ENCODE assay signal across 28 cellular contexts in the genomic region with DNA sequence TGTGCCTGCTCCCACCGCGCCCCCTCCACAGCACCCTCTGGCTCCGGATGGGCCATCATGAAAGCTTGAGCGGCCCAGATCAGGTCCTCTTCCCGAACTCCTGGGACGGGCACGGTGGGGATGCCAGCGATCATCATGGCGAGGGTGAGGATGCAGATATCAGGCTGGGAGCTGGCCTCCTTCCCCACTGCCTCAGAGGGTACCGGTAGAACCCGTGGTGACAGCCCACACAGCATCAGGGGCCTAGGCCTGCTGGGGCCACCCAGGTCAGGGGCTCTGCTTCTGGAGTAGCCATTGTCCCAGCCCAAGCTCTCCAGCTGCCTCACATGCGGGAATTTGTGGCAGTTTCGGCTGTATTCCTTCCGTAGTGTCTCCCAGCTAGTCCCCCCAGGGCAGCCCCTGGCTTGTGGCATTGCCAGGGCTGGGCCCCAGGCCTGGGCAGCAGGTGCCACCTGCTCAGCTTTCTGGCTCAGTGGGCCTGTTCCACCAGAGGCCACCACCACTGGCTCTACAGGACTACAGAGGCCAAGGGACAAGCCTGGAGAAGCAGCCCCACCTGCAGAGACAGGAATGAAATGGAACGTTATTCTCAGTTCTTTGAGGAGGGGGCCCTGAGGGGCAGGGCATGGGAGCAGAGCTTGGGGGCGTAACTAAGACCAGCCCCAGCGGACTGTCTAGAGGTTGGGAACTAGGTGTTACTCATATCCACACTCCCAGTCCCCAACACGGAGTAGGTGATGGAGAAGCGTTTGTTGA. TPM values are rescaled to one million over a fixed set of nuclear protein-coding genes. Genes with fewer than 3 reads are reported as not detected.
DNase-seq lines count a peak whose midpoint lies in the region; ATAC-seq and FAIRE-seq lines count a peak whose summit lies in the region.
"Had no signal": no experiment of that assay in that cellular context is flagged by ENCODE, and none has a peak within 500 bp of the region (broad histone marks: within the 10 kb centered on the region; RNA-seq: fewer than 3 reads in every experiment).

No MANE protein-coding gene starts in this region.

- no peak overlapping the region for H3K23ac ChIP-seq in mesenchymal stem cell (ENCODE audit: low read length in 2 of 2)

- no peak overlapping the region for H3K4me2 ChIP-seq in mesenchymal stem cell (ENCODE audit: low read length, poor library complexity, severe bottlenecking)

- H3K4ac ChIP-seq in mesenchymal stem cell (ENCODE audit: low read depth in 1 of 2, low read length in 2 of 2): no peak overlapping the region

- no peak overlapping the region for H4K8ac ChIP-seq in mesenchymal stem cell (ENCODE audit: low read length)

- WGBS in mesenchymal stem cell: 98% methylated on average over 17 of the region's 19 CpGs

- H4K91ac ChIP-seq in mesenchymal stem cell (ENCODE audit: low read length): no peak overlapping the region

- no peak for FAIRE-seq in HTR-8/SVneo (lab: Jason Lieb, UNC)
- FAIRE-seq: GM19239 had no signal

- H3K36me3 ChIP-seq in mesenchymal stem cell (ENCODE audit: control insufficient read depth in 1 of 2, insufficient read depth in 2 of 2, low read depth in 1 of 2, low read length in 2 of 2): peaks cover 35 to 51% of the 10 kb centered on the region in 2 experiments

- no peak overlapping the region for H2BK12ac ChIP-seq in mesenchymal stem cell (ENCODE audit: low read length in 2 of 2)

- H3K4me3 Mint-ChIP-seq in activated CD4-positive, alpha-beta T cell treated with anti-CD3 and anti-CD28 coated beads, Interleukin-2, amount 10 ng/mL, durations not matched to agents 24 days and 14 days: no peak overlapping the region
- no peak overlapping the region for H3K4me3 Mint-ChIP-seq in stimulated activated naive CD8-positive, alpha-beta T cell treated with anti-CD3 and anti-CD28 coated beads, Interleukin-15, Interleukin-2, amounts not matched to agents 100 ng/mL and 50 ng/mL, for 24 hours
- H3K4me3 Mint-ChIP-seq in stimulated activated naive CD8-positive, alpha-beta T cell treated with anti-CD3 and anti-CD28 coated beads, Interleukin-15, amount 100 ng/mL, for 72 hours: no peak overlapping the region
- H3K4me3 Mint-ChIP-seq: CD14-positive monocyte, H9 had no signal

- H2BK120ac ChIP-seq in mesenchymal stem cell (ENCODE audit: low read depth, low read length): no peak overlapping the region

- no peak overlapping the region for H3K4me3 ChIP-seq in mesenchymal stem cell (ENCODE audit: insufficient read depth in 1 of 2, low read depth in 1 of 2, low read length in 2 of 2)

- peak; percentile 52 for DNase-seq in activated CD4-positive, alpha-beta T cell treated with anti-CD3 and anti-CD28 coated beads, Interleukin-2, amount 10 ng/mL, durations not matched to agents 24 days and 14 days
- no peak for DNase-seq in activated CD4-positive, alpha-beta T cell treated with anti-CD3 and anti-CD28 coated beads, Interleukin-2, amount 50 U/mL, for 1 hour
- no peak for DNase-seq in stimulated activated naive CD8-positive, alpha-beta T cell treated with anti-CD3 and anti-CD28 coated beads, Interleukin-15, amount 100 ng/mL, for 72 hours
- DNase-seq in mesenchymal stem cell (no peak), COLO668 (lab: John Stamatoyannopoulos, UW; ENCODE audit: unreplicated experiment) (no peak), HTR-8/SVneo (ENCODE audit: insufficient read length, low spot score) (no peak)
- DNase-seq: BE2C, Calu3, DMS79 treated with DMSO at 0.1 percent for 48 hours, GF-D8, H9, Karpas-422, NCI-H1105, NCI-H1436 treated with DMSO at 0.1 percent for 48 hours, NCI-H187 treated with DMSO at 0.1 percent for 48 hours, NCI-H2171 treated with DMSO at 0.1 percent for 48 hours, NCI-H524, NCI-H774, PC-3, SHP77 had no signal

- no peaks in the 10 kb centered on the region for H3K27me3 ChIP-seq in mesenchymal stem cell (ENCODE audit: control insufficient read depth in 1 of 2, insufficient read depth in 1 of 2, low read length in 2 of 2)
- H3K27me3 ChIP-seq: BE2C had no signal

- no peak overlapping the region for H3K18ac ChIP-seq in mesenchymal stem cell (ENCODE audit: low read depth in 1 of 2, low read length in 2 of 2)

- ATAC-seq in stimulated activated naive CD8-positive, alpha-beta T cell treated with anti-CD3 and anti-CD28 coated beads, Interleukin-15, amount 100 ng/mL, for 72 hours: no peak
- no peak for ATAC-seq in HG02571 (IDR thresholded peaks at IDR 0.05; ENCODE audit: unreplicated experiment)
- ATAC-seq: PC-3 had no signal

- intact Hi-C loops in activated CD4-positive, alpha-beta T cell treated with anti-CD3 and anti-CD28 coated beads, Interleukin-2, amount 10 ng/mL, durations not matched to agents 24 days and 14 days (cut with micrococcal nuclease): no loop called here

- peaks cover 23% of the 10 kb centered on the region for H3K36me3 Mint-ChIP-seq in activated CD4-positive, alpha-beta T cell treated with anti-CD3 and anti-CD28 coated beads, Interleukin-2, amount 10 ng/mL, durations not matched to agents 24 days and 14 days (ENCODE audit: low read depth)
- H3K36me3 Mint-ChIP-seq in stimulated activated naive CD8-positive, alpha-beta T cell treated with anti-CD3 and anti-CD28 coated beads, Interleukin-15, Interleukin-2, amounts not matched to agents 100 ng/mL and 50 ng/mL, for 24 hours (ENCODE audit: low read depth): peaks cover 26% of the 10 kb centered on the region

- no peak overlapping the region for H3K27ac ChIP-seq in mesenchymal stem cell (ENCODE audit: low read length, poor library complexity, severe bottlenecking)
- H3K27ac ChIP-seq: 22Rv1 had no signal

- H3K4me1 Mint-ChIP-seq in activated CD4-positive, alpha-beta T cell treated with anti-CD3 and anti-CD28 coated beads, Interleukin-2, amount 10 ng/mL, durations not matched to agents 24 days and 14 days: peaks cover 30% of the 10 kb centered on the region
- H3K4me1 Mint-ChIP-seq in stimulated activated naive CD8-positive, alpha-beta T cell treated with anti-CD3 and anti-CD28 coated beads, Interleukin-15, Interleukin-2, amounts not matched to agents 100 ng/mL and 50 ng/mL, for 24 hours (ENCODE audit: low read depth): peaks cover 52% of the 10 kb centered on the region
- peaks cover 80% of the 10 kb centered on the region for H3K4me1 Mint-ChIP-seq in stimulated activated naive CD8-positive, alpha-beta T cell treated with anti-CD3 and anti-CD28 coated beads, Interleukin-15, amount 100 ng/mL, for 72 hours

- H3K9ac ChIP-seq in mesenchymal stem cell (ENCODE audit: low read length): no peak overlapping the region

- no peaks in the 10 kb centered on the region for H3K27me3 Mint-ChIP-seq in activated CD4-positive, alpha-beta T cell treated with anti-CD3 and anti-CD28 coated beads, Interleukin-2, amount 10 ng/mL, durations not matched to agents 24 days and 14 days
- H3K27me3 Mint-ChIP-seq in stimulated activated naive CD8-positive, alpha-beta T cell treated with anti-CD3 and anti-CD28 coated beads, Interleukin-15, Interleukin-2, amounts not matched to agents 100 ng/mL and 50 ng/mL, for 24 hours: no peaks in the 10 kb centered on the region
- no peaks in the 10 kb centered on the region for H3K27me3 Mint-ChIP-seq in stimulated activated naive CD8-positive, alpha-beta T cell treated with anti-CD3 and anti-CD28 coated beads, Interleukin-15, amount 100 ng/mL, for 72 hours
- H3K27me3 Mint-ChIP-seq: CD8-positive, alpha-beta memory T cell; IgD-negative memory B cell had no signal

- H2AFZ ChIP-seq in mesenchymal stem cell (ENCODE audit: low read depth, low read length): no peak overlapping the region

- H2BK15ac ChIP-seq in mesenchymal stem cell (ENCODE audit: low read depth, poor library complexity, severe bottlenecking): peak overlapping the region; percentile 6

- H3K79me1 ChIP-seq in mesenchymal stem cell (replicated peaks; ENCODE audit: low read length, poor library complexity, severe bottlenecking): peaks cover 36% of the 10 kb centered on the region

- no peak overlapping the region for H3K27ac Mint-ChIP-seq in activated CD4-positive, alpha-beta T cell treated with anti-CD3 and anti-CD28 coated beads, Interleukin-2, amount 10 ng/mL, durations not matched to agents 24 days and 14 days
- peak overlapping the region; percentile 55 for H3K27ac Mint-ChIP-seq in stimulated activated naive CD8-positive, alpha-beta T cell treated with anti-CD3 and anti-CD28 coated beads, Interleukin-15, Interleukin-2, amounts not matched to agents 100 ng/mL and 50 ng/mL, for 24 hours
- H3K27ac Mint-ChIP-seq in stimulated activated naive CD8-positive, alpha-beta T cell treated with anti-CD3 and anti-CD28 coated beads, Interleukin-15, amount 100 ng/mL, for 72 hours: no peak overlapping the region
- H3K27ac Mint-ChIP-seq: IgD-negative memory B cell had no signal

- no peak overlapping the region for H2BK5ac ChIP-seq in mesenchymal stem cell (ENCODE audit: low read depth, low read length, poor library complexity, severe bottlenecking)

- H3K9me3 Mint-ChIP-seq in activated CD4-positive, alpha-beta T cell treated with anti-CD3 and anti-CD28 coated beads, Interleukin-2, amount 10 ng/mL, durations not matched to agents 24 days and 14 days: no peaks in the 10 kb centered on the region
- no peaks in the 10 kb centered on the region for H3K9me3 Mint-ChIP-seq in stimulated activated naive CD8-positive, alpha-beta T cell treated with anti-CD3 and anti-CD28 coated beads, Interleukin-15, Interleukin-2, amounts not matched to agents 100 ng/mL and 50 ng/mL, for 24 hours
- H3K9me3 Mint-ChIP-seq in stimulated activated naive CD8-positive, alpha-beta T cell treated with anti-CD3 and anti-CD28 coated beads, Interleukin-15, amount 100 ng/mL, for 72 hours: no peaks in the 10 kb centered on the region
- H3K9me3 Mint-ChIP-seq: CD8-positive, alpha-beta memory T cell; H9; IgD-negative memory B cell had no signal

- no peaks in the 10 kb centered on the region for H3K9me3 ChIP-seq in mesenchymal stem cell (ENCODE audit: control insufficient read depth, low read length)
- H3K9me3 ChIP-seq: BE2C had no signal

- no peak overlapping the region for H3K14ac ChIP-seq in mesenchymal stem cell (ENCODE audit: low read length in 2 of 2)

- peak overlapping the region; percentile 50 for H2AK5ac ChIP-seq in mesenchymal stem cell (ENCODE audit: low read length, severe bottlenecking)

- peaks cover 35% of the 10 kb centered on the region for H3K4me1 ChIP-seq in mesenchymal stem cell (ENCODE audit: control insufficient read depth, insufficient read depth, low read depth, low read length)
- H3K4me1 ChIP-seq: BE2C had no signal

RNA-seq across cellular contexts. Expression of a gene that starts 0.7 kb away (rescaled TPM):
- 0.47 and 1.8 TPM in 2 replicates for total RNA-seq in activated CD4-positive, alpha-beta T cell treated with anti-CD3 and anti-CD28 coated beads, Interleukin-2, amount 10 ng/mL, durations not matched to agents 24 days and 14 days
- polyA plus RNA-seq in mesenchymal stem cell (2013, experiment 1 of 2): 0.39 TPM
- polyA plus RNA-seq in mesenchymal stem cell (2013, experiment 2 of 2): 0.38 TPM
- total RNA-seq: RPMI7951 had no signal
- polyA plus RNA-seq: CD14-positive monocyte; CD8-positive, alpha-beta memory T cell; IgD-negative memory B cell had no signal

RNA-seq across cellular contexts. Expression of a gene that starts 4.2 kb away (rescaled TPM):
- 2.0 and 2.4 TPM in 2 replicates for total RNA-seq in activated CD4-positive, alpha-beta T cell treated with anti-CD3 and anti-CD28 coated beads, Interleukin-2, amount 10 ng/mL, durations not matched to agents 24 days and 14 days
- 4.3 TPM for polyA plus RNA-seq in mesenchymal stem cell (2013, experiment 1 of 2)
- 3.6 TPM for polyA plus RNA-seq in mesenchymal stem cell (2013, experiment 2 of 2)

RNA-seq across cellular contexts. Expression of a gene that starts 4.4 kb away (rescaled TPM):
- 48.7 and 50.8 TPM in 2 replicates for total RNA-seq in activated CD4-positive, alpha-beta T cell treated with anti-CD3 and anti-CD28 coated beads, Interleukin-2, amount 10 ng/mL, durations not matched to agents 24 days and 14 days
- 373 TPM for polyA plus RNA-seq in mesenchymal stem cell (2013, experiment 1 of 2)
- polyA plus RNA-seq in mesenchymal stem cell (2013, experiment 2 of 2): 366 TPM

RNA-seq across cellular contexts. Expression of a gene that starts 5.7 kb away (rescaled TPM):
- 9.4 and 10.4 TPM in 2 replicates for total RNA-seq in activated CD4-positive, alpha-beta T cell treated with anti-CD3 and anti-CD28 coated beads, Interleukin-2, amount 10 ng/mL, durations not matched to agents 24 days and 14 days
- 8.7 TPM for polyA plus RNA-seq in mesenchymal stem cell (2013, experiment 1 of 2)
- 9.0 TPM for polyA plus RNA-seq in mesenchymal stem cell (2013, experiment 2 of 2)

RNA-seq across cellular contexts. Expression of a gene that starts 25.2 kb away (rescaled TPM):
- 3.2 and 4.0 TPM in 2 replicates for total RNA-seq in activated CD4-positive, alpha-beta T cell treated with anti-CD3 and anti-CD28 coated beads, Interleukin-2, amount 10 ng/mL, durations not matched to agents 24 days and 14 days
- polyA plus RNA-seq in mesenchymal stem cell (2013, experiment 1 of 2): 175 TPM
- polyA plus RNA-seq in mesenchymal stem cell (2013, experiment 2 of 2): 164 TPM
